Comparison of ENCODE assay signal across 1 cellular context in genomic region chr12:51065530-51065929, GRCh38.
TF ChIP-seq lines count a peak whose summit lies in the region.

No MANE protein-coding gene starts in this region.

TF ChIP-seq in liver, 16 proteins besides CTCF, POLR2A, EP300 and RAD21:
- TF ChIP-seq FOXA1 (IDR thresholded peaks at IDR 0.05) (no peak), REST (IDR thresholded peaks at IDR 0.05) (no peak), SP1 (IDR thresholded peaks at IDR 0.05) (peak; percentile 18), ATF3 (IDR thresholded peaks at IDR 0.05) (peak; percentile 35), TAF1 (conservative IDR thresholded peaks at IDR 0.05) (no peak), MAX (IDR thresholded peaks at IDR 0.05) (no peak), GABPA (IDR thresholded peaks at IDR 0.05 in 1 of 2, conservative IDR thresholded peaks at IDR 0.05 in 1 of 2) (no peak), ZBTB33 (IDR thresholded peaks at IDR 0.05) (no peak), JUND (IDR thresholded peaks at IDR 0.05) (peak; percentile 53 to 92), FOXA2 (IDR thresholded peaks at IDR 0.05) (no peak), EGR1 (IDR thresholded peaks at IDR 0.05; ENCODE audit: low read depth in 2 of 2) (no peak), NR2F2 (IDR thresholded peaks at IDR 0.05) (no peak), HNF4A (conservative IDR thresholded peaks at IDR 0.05) (peak; percentile 43 to 67), RXRA (IDR thresholded peaks at IDR 0.05) (no peak), HNF4G (IDR thresholded peaks at IDR 0.05) (no peak), YY1 (IDR thresholded peaks at IDR 0.05) (no peak)
TF ChIP-seq in liver: peak in this region for 4.
